In genomic region chr3:38479431-38480092, GRCh38 we compare ENCODE assay signal across 8 cellular contexts. TPM values are rescaled to one million over a fixed set of nuclear protein-coding genes. Genes with fewer than 3 reads are reported as not detected.
DNase-seq lines count a peak whose midpoint lies in the region; ATAC-seq, FAIRE-seq and TF ChIP-seq lines count a peak whose summit lies in the region.

No MANE protein-coding gene starts in this region.

- H3K27ac ChIP-seq in MM.1S (ENCODE audit: low read length), result no peak overlapping the region
- no peak overlapping the region for H3K27ac ChIP-seq in HepG2 (ENCODE audit: extremely low read length, insufficient read depth, low read length)

- H3F3A ChIP-seq in MM.1S (ENCODE audit: insufficient read depth, low read length), result no peaks in the 10 kb centered on the region

- no peaks in the 10 kb centered on the region for H3K27me3 Mint-ChIP-seq in Caco-2 (ENCODE audit: insufficient read depth, unreplicated experiment)

- peak in 1 of 2 experiments; percentile 62 for DNase-seq in Caco-2
- DNase-seq in MM.1S, result peak; percentile 47
- DNase-seq in dedifferentiated amniotic fluid mesenchymal stem cell (ENCODE audit: extremely low spot score), result peak; percentile 63
- DNase-seq in HepG2 (ENCODE audit: low spot score), result peak; percentile 47
- peak; percentile 9 to 65 (median 30) for DNase-seq in stimulated activated naive CD4-positive, alpha-beta T cell (lab: John Stamatoyannopoulos, UW)

- peak; percentile 70 to 86 for TF ChIP-seq CTCF in Caco-2 (IDR thresholded peaks at IDR 0.05; ENCODE audit: insufficient read depth in 1 of 2, low read depth in 1 of 2, low read length in 1 of 2, severe bottlenecking in 1 of 2, unreplicated experiment in 1 of 2)
- peak; percentile 86 for TF ChIP-seq CTCF in MM.1S (IDR thresholded peaks at IDR 0.05; ENCODE audit: low read length)
- peak; percentile 80 for TF ChIP-seq CTCF in WI38 (IDR thresholded peaks at IDR 0.05; ENCODE audit: low read depth, low read length)
- peak; percentile 87 for TF ChIP-seq CTCF in HepG2 (CRISPR knock-in tag; IDR thresholded peaks at IDR 0.05)

- H4K20me1 ChIP-seq in MM.1S (ENCODE audit: insufficient read depth, low read length) (no peaks in the 10 kb centered on the region), HepG2 (ENCODE audit: insufficient read depth, low read length) (peaks cover 34% of the 10 kb centered on the region)

- no peaks in the 10 kb centered on the region for H3K9me2 ChIP-seq in MM.1S (replicated peaks; ENCODE audit: insufficient read depth, low read length)

- TF ChIP-seq RAD21 in HepG2 (CRISPR knock-in tag; IDR thresholded peaks at IDR 0.05), result peak; percentile 80

- no peak overlapping the region for H3K4me3 ChIP-seq in Caco-2 (ENCODE audit: low read depth, low read length)
- no peak overlapping the region for H3K4me3 ChIP-seq in MM.1S (ENCODE audit: low read length)
- no peak overlapping the region for H3K4me3 ChIP-seq in WI38 (ENCODE audit: low read depth, low read length)
- H3K4me3 ChIP-seq in HepG2 (replicated peaks in 1 of 3; ENCODE audit: insufficient read depth in 1 of 3, low read depth in 2 of 3, low read length in 3 of 3), result no peak overlapping the region

- TF ChIP-seq POLR2A in HepG2 (IDR thresholded peaks at IDR 0.05; ENCODE audit: insufficient read depth in 1 of 2, low read depth in 2 of 2, low read length in 2 of 2), result no peak

- BruUV-seq in Caco-2 (replicated peaks; lab: Mats Ljungman, UMichigan), result no TSS peak
- no TSS peak for BruUV-seq in HepG2 (replicated peaks; lab: Mats Ljungman, UMichigan)

- H3K9me3 ChIP-seq in Caco-2, result no peaks in the 10 kb centered on the region
- no peaks in the 10 kb centered on the region for H3K9me3 ChIP-seq in MM.1S (replicated peaks; ENCODE audit: insufficient read depth, low read length)
- H3K9me3 ChIP-seq in HepG2 (ENCODE audit: low read length), result no peaks in the 10 kb centered on the region

- no peak overlapping the region for H3K4me3 Mint-ChIP-seq in Caco-2 (ENCODE audit: unreplicated experiment)

- CTCF ChIA-PET in Caco-2 (lab: Charles Lee), result interaction anchor here (1.0 to 2.6 kb wide), 3 partner anchors 24 to 133 kb away, joined by 4 to 10 read pairs (median 5); partner anchors contain the start of gene XYLB
- CTCF ChIA-PET in HepG2 (lab: Yijun Ruan, JAX; ENCODE audit: low intra/inter-chr PET ratio, low total read pairs), result interaction anchor here (1.2 to 1.8 kb wide), 4 partner anchors 24 to 135 kb away, joined by 3 to 8 read pairs (median 4); partner anchors contain the start of gene XYLB

- H3K27ac Mint-ChIP-seq in Caco-2 (ENCODE audit: unreplicated experiment), result no peak overlapping the region

- H2AFZ ChIP-seq in MM.1S (ENCODE audit: low read length), result no peak overlapping the region
- no peak overlapping the region for H2AFZ ChIP-seq in HepG2 (ENCODE audit: low read length)

- H3K36me3 ChIP-seq in Caco-2 (ENCODE audit: control insufficient read depth, insufficient read depth, low read length), result peaks cover 7% of the 10 kb centered on the region
- no peaks in the 10 kb centered on the region for H3K36me3 ChIP-seq in MM.1S (replicated peaks; ENCODE audit: insufficient read depth, low read length)
- peaks cover 34 to 58% of the 10 kb centered on the region in 2 experiments for H3K36me3 ChIP-seq in HepG2 (replicated peaks in 1 of 2; ENCODE audit: control insufficient read depth in 1 of 2, insufficient read depth in 2 of 2, low read length in 2 of 2)

- TF ChIP-seq EP300 in HepG2 (IDR thresholded peaks at IDR 0.05; ENCODE audit: low read depth in 2 of 2, low read length in 2 of 2) (no peak), HepG2 (CRISPR knock-in tag; IDR thresholded peaks at IDR 0.05; ENCODE audit: borderline replicate concordance) (no peak)

- no peaks in the 10 kb centered on the region for H3K27me3 ChIP-seq in Caco-2 (replicated peaks; ENCODE audit: control insufficient read depth, insufficient read depth, low read length)
- no peaks in the 10 kb centered on the region for H3K27me3 ChIP-seq in MM.1S (replicated peaks; ENCODE audit: insufficient read depth, low read length)
- no peaks in the 10 kb centered on the region for H3K27me3 ChIP-seq in HepG2 (ENCODE audit: control insufficient read depth in 1 of 2, insufficient read depth in 2 of 2, low read length in 2 of 2)

- 45% methylated on average over 2 of the region's 10 CpGs for WGBS in HepG2 (ENCODE audit: low lambda C conversion rate)

- H3K36me3 Mint-ChIP-seq in Caco-2 (ENCODE audit: insufficient read depth, unreplicated experiment), result peaks cover 5% of the 10 kb centered on the region

- in situ Hi-C loops in HepG2 (cut with HindIII; ENCODE audit: extremely low pct_ligation_motif_present, low pct_unique_long_range_greater_than_20kb), result loop anchor here (5.0 kb wide), 1 partner anchor 132 kb away; the partner anchor contains the start of gene XYLB

- H3K4me1 Mint-ChIP-seq in Caco-2 (ENCODE audit: low read depth, unreplicated experiment), result no peaks in the 10 kb centered on the region

- H3K9me3 Mint-ChIP-seq in Caco-2 (ENCODE audit: unreplicated experiment), result no peaks in the 10 kb centered on the region

- ATAC-seq in GM21367 (IDR thresholded peaks at IDR 0.05; ENCODE audit: unreplicated experiment) (peak; percentile 56), HepG2 (peak; percentile 85), GM19324 (IDR thresholded peaks at IDR 0.05; ENCODE audit: low FRiP score, unreplicated experiment) (no peak)

- intact Hi-C loops in Caco-2 (cut with micrococcal nuclease; ENCODE audit: unreplicated experiment) (loop anchor here (1.0 to 10.0 kb wide), 3 partner anchors 27 to 133 kb away; partner anchors contain the start of gene XYLB), HepG2 (cut with micrococcal nuclease; ENCODE audit: unreplicated experiment) (loop anchor here (2.0 kb wide), 1 partner anchor 133 kb away; the partner anchor contains the start of gene XYLB)

- H3K4me1 ChIP-seq in Caco-2 (no peaks in the 10 kb centered on the region), MM.1S (ENCODE audit: low read length) (no peaks in the 10 kb centered on the region), HepG2 (ENCODE audit: insufficient read depth, low read length) (peaks cover 10% of the 10 kb centered on the region; the same call in 1 of the 2 replicates)

- H3K79me2 ChIP-seq in MM.1S (ENCODE audit: low read length) (no peaks in the 10 kb centered on the region), HepG2 (ENCODE audit: insufficient read depth, low read length) (peaks cover 4% of the 10 kb centered on the region)

- no peak overlapping the region for H3K4me2 ChIP-seq in MM.1S (ENCODE audit: low read depth, low read length)
- H3K4me2 ChIP-seq in HepG2 (ENCODE audit: low read depth, low read length), result no peak overlapping the region

- POLR2A ChIA-PET in Caco-2 (lab: Charles Lee), result interaction anchor here (0.6 kb wide), 1 partner anchor 68 kb away, joined by 3 read pairs; no protein-coding TSS in a partner anchor
- POLR2A ChIA-PET in HepG2 (lab: Yijun Ruan, JAX), result interaction anchor here (1.5 to 1.9 kb wide), 2 partner anchors 24 to 133 kb away, joined by 4 to 6 read pairs; partner anchors contain the start of gene XYLB

- peak; percentile 51 for FAIRE-seq in HepG2 (lab: Jason Lieb, UNC)

- no peak overlapping the region for H3K9ac ChIP-seq in MM.1S (ENCODE audit: low read length)
- no peak overlapping the region for H3K9ac ChIP-seq in HepG2 (ENCODE audit: insufficient read depth, low read depth, low read length)

RNA-seq across cellular contexts. Expression of gene EXOG, which starts 16.6 kb away (rescaled TPM):
- 15.7 and 16.2 TPM in 2 replicates for total RNA-seq in Caco-2 (2022)
- total RNA-seq in HepG2 (2016; rRNA removed; fragmentation: Illumina TruSeq; extraction: Trizol), result 7.2 and 9.5 TPM in 2 replicates
- 2.4 and 3.2 TPM in 2 replicates for total RNA-seq in HepG2 (2016; cell fraction: cytosol; rRNA removed; fragmentation: Illumina TruSeq; extraction: Trizol; ENCODE audit: low read depth)
- 9.4 and 10.0 TPM in 2 replicates for total RNA-seq in HepG2 (2016; cell fraction: insoluble cytoplasmic fraction; rRNA removed; fragmentation: Illumina TruSeq; extraction: Trizol)
- 4.3 and 4.9 TPM in 2 replicates for total RNA-seq in HepG2 (2016; cell fraction: membrane; rRNA removed; fragmentation: Illumina TruSeq; extraction: Trizol)
- 11.9 and 12.3 TPM in 2 replicates for total RNA-seq in HepG2 (2016; cell fraction: nucleus; rRNA removed; fragmentation: Illumina TruSeq; extraction: Trizol)
- polyA plus RNA-seq in HepG2 (2011; rRNA removed), result 5.5 TPM in 2 replicates
- polyA plus RNA-seq in HepG2 (2011; cell fraction: cytosol; rRNA removed), result 2.0 and 3.0 TPM in 2 replicates
- 11.4 and 19.7 TPM in 2 replicates for polyA plus RNA-seq in HepG2 (2011; cell fraction: nucleus; rRNA removed)
- polyA plus RNA-seq in HepG2 (2012), result 3.4 and 5.4 TPM in 2 replicates
- polyA plus RNA-seq in HepG2 (2016; cell fraction: cytosol; fragmentation: Illumina TruSeq; extraction: Trizol; ENCODE audit: low read depth), result 0.79 and 1.1 TPM in 2 replicates
- polyA plus RNA-seq in HepG2 (2016; cell fraction: insoluble cytoplasmic fraction; fragmentation: Illumina TruSeq; extraction: Trizol; ENCODE audit: low read depth), result 8.8 and 9.2 TPM in 2 replicates
- polyA plus RNA-seq in HepG2 (2016; cell fraction: membrane; fragmentation: Illumina TruSeq; extraction: Trizol; ENCODE audit: low read depth), result 2.3 and 2.8 TPM in 2 replicates
- 25.1 and 25.9 TPM in 2 replicates for polyA plus RNA-seq in HepG2 (2016; cell fraction: nucleus; fragmentation: Illumina TruSeq; extraction: Trizol; ENCODE audit: insufficient read depth, low read depth)
- 5.4 and 6.5 TPM in 2 replicates for polyA minus RNA-seq in HepG2 (2011; rRNA and poly(A)+ RNA removed; ENCODE audit: low replicate concordance)
- 1.8 and 2.0 TPM in 2 replicates for polyA minus RNA-seq in HepG2 (2011; cell fraction: cytosol; rRNA and poly(A)+ RNA removed)
- 15.5 and 17.5 TPM in 2 replicates for polyA minus RNA-seq in HepG2 (2011; cell fraction: nucleus; rRNA and poly(A)+ RNA removed)

RNA-seq across cellular contexts. Expression of gene ACVR2B, which starts 25.9 kb away (rescaled TPM):
- total RNA-seq in Caco-2 (2022) (20.8 and 21.4 TPM in 2 replicates), HepG2 (2016; rRNA removed; fragmentation: Illumina TruSeq; extraction: Trizol) (10.0 and 11.3 TPM in 2 replicates)
- total RNA-seq in HepG2 (2016; cell fraction: cytosol; rRNA removed; fragmentation: Illumina TruSeq; extraction: Trizol; ENCODE audit: low read depth), result 1.9 and 2.3 TPM in 2 replicates
- total RNA-seq in HepG2 (2016; cell fraction: insoluble cytoplasmic fraction; rRNA removed; fragmentation: Illumina TruSeq; extraction: Trizol), result 9.6 and 10.5 TPM in 2 replicates
- total RNA-seq in HepG2 (2016; cell fraction: membrane; rRNA removed; fragmentation: Illumina TruSeq; extraction: Trizol), result 6.0 TPM in 2 replicates
- 11.7 and 13.1 TPM in 2 replicates for total RNA-seq in HepG2 (2016; cell fraction: nucleus; rRNA removed; fragmentation: Illumina TruSeq; extraction: Trizol)
- polyA plus RNA-seq in HepG2 (2011; rRNA removed), result 12.0 and 12.7 TPM in 2 replicates
- 9.0 and 9.9 TPM in 2 replicates for polyA plus RNA-seq in HepG2 (2011; cell fraction: cytosol; rRNA removed)
- 15.0 and 15.2 TPM in 2 replicates for polyA plus RNA-seq in HepG2 (2011; cell fraction: nucleus; rRNA removed)
- polyA plus RNA-seq in HepG2 (2012), result 9.9 and 12.0 TPM in 2 replicates
- 2.7 and 2.9 TPM in 2 replicates for polyA plus RNA-seq in HepG2 (2016; cell fraction: cytosol; fragmentation: Illumina TruSeq; extraction: Trizol; ENCODE audit: low read depth)
- polyA plus RNA-seq in HepG2 (2016; cell fraction: insoluble cytoplasmic fraction; fragmentation: Illumina TruSeq; extraction: Trizol; ENCODE audit: low read depth), result 5.1 and 5.5 TPM in 2 replicates
- 3.4 and 4.2 TPM in 2 replicates for polyA plus RNA-seq in HepG2 (2016; cell fraction: membrane; fragmentation: Illumina TruSeq; extraction: Trizol; ENCODE audit: low read depth)
- 8.4 and 8.5 TPM in 2 replicates for polyA plus RNA-seq in HepG2 (2016; cell fraction: nucleus; fragmentation: Illumina TruSeq; extraction: Trizol; ENCODE audit: insufficient read depth, low read depth)
- 23.0 and 122 TPM in 2 replicates for polyA minus RNA-seq in HepG2 (2011; rRNA and poly(A)+ RNA removed; ENCODE audit: low replicate concordance)
- 32.7 and 38.7 TPM in 2 replicates for polyA minus RNA-seq in HepG2 (2011; cell fraction: cytosol; rRNA and poly(A)+ RNA removed)
- 27.8 and 34.2 TPM in 2 replicates for polyA minus RNA-seq in HepG2 (2011; cell fraction: nucleus; rRNA and poly(A)+ RNA removed)
